ENCODE assay signal across 29 cellular contexts in genomic region chr6:33869121-33869520, GRCh38.
"Had no signal": no experiment of that assay in that cellular context is flagged by ENCODE, and none has a peak within 500 bp of the region (broad histone marks: within the 10 kb centered on the region; RNA-seq: fewer than 3 reads in every experiment).

No MANE protein-coding gene starts in this region.

- H3K9me3 Mint-ChIP-seq: endodermal cell, mesothelial cell of epicardium had no signal

- H3K36me3 Mint-ChIP-seq: mesothelial cell of epicardium had no signal

- FAIRE-seq: urothelium cell line had no signal

- ATAC-seq: esophagus mucosa; gastroesophageal sphincter; left colon; mucosa of descending colon; psoas muscle; right cardiac atrium; stimulated activated naive B cell treated with anti-CD40 and anti-IgM and Interleukin-4, amounts not matched to agents 10 μg/mL and 1 μg/mL and 100 μg/mL, for 72 hours had no signal

- H3K4me3 ChIP-seq: colonic mucosa, gastroesophageal sphincter, mucosa of descending colon, ovary, psoas muscle, sigmoid colon, thoracic aorta, tibial nerve, upper lobe of left lung had no signal

- H3K4me1 ChIP-seq: colonic mucosa, gastroesophageal sphincter, psoas muscle, tibial nerve, upper lobe of left lung had no signal

- DNase-seq: colonic mucosa; effector CD8-positive, alpha-beta T cell; foreskin fibroblast; hypothalamus; immature natural killer cell; islet precursor cell; kidney glomerular epithelial cell; left colon; mesenchymal stem cell; mucosa of descending colon; naive B cell; nephron progenitor cell; occipital lobe; ovary; sigmoid colon; stimulated activated naive B cell treated with anti-CD40 and anti-IgM and Interleukin-4, amounts not matched to agents 10 μg/mL and 1 μg/mL and 100 μg/mL, for 72 hours; upper lobe of left lung had no signal

- H3K27ac Mint-ChIP-seq: dendritic cell treated with granulocyte-macrophage colony-stimulating factor and Interleukin-4, amounts not matched to agents 40 ng/mL and 50 ng/mL, for 4 days; endodermal cell; immature natural killer cell; mesothelial cell of epicardium; naive B cell; nephron progenitor cell; stimulated activated naive B cell treated with anti-CD40 and anti-IgM and Interleukin-4, amounts not matched to agents 10 μg/mL and 1 μg/mL and 100 μg/mL, for 72 hours; stimulated activated naive CD8-positive, alpha-beta T cell treated with anti-CD3 and anti-CD28 coated beads, Interleukin-15, Interleukin-2, amounts not matched to agents 100 ng/mL and 50 ng/mL, for 24 hours had no signal

- H3K36me3 ChIP-seq: colonic mucosa, gastroesophageal sphincter, ovary, sigmoid colon, thoracic aorta, tibial nerve, upper lobe of left lung had no signal

- H3K27ac ChIP-seq: colonic mucosa, epithelial cell of prostate, gastroesophageal sphincter, ovary, psoas muscle, sigmoid colon, thoracic aorta, tibial nerve, upper lobe of left lung had no signal

- H3K4me3 Mint-ChIP-seq: dendritic cell treated with granulocyte-macrophage colony-stimulating factor and Interleukin-4, amounts not matched to agents 40 ng/mL and 50 ng/mL, for 4 days; endodermal cell; immature natural killer cell; mesothelial cell of epicardium; nephron progenitor cell; stimulated activated naive B cell treated with anti-CD40 and anti-IgM and Interleukin-4, amounts not matched to agents 10 μg/mL and 1 μg/mL and 100 μg/mL, for 72 hours; stimulated activated naive CD8-positive, alpha-beta T cell treated with anti-CD3 and anti-CD28 coated beads, Interleukin-15, Interleukin-2, amounts not matched to agents 100 ng/mL and 50 ng/mL, for 24 hours had no signal

- H3K27me3 ChIP-seq: colonic mucosa, ovary, sigmoid colon, upper lobe of left lung had no signal

- H3K9me3 ChIP-seq: colonic mucosa, gastroesophageal sphincter, mucosa of descending colon, ovary, psoas muscle, sigmoid colon, thoracic aorta, upper lobe of left lung had no signal
